ENCODE assay signal across 9 cellular contexts in the genomic region with DNA sequence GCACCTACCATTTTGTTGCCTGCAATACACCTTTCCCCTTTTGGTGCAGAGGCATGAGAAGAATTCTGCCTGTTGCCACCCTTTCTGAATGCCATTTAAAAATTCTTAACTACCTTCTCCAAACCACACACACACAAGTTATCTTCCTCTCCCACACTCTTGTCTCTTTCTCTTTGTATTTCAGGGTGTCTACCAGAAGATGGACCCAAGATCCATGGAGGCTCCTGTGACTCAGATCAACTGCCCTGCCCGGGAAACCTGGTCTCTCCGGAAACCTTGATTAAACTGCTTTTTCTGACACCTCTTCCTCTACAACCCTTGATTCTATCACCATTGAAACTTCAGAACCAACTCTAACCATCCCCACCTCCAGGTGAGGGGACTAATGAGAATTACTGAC. TPM values are rescaled to one million over a fixed set of nuclear protein-coding genes. Genes with fewer than 3 reads are reported as not detected.
DNase-seq lines count a peak whose midpoint lies in the region; ATAC-seq and TF ChIP-seq lines count a peak whose summit lies in the region.
"Had no signal": no experiment of that assay in that cellular context is flagged by ENCODE, and none has a peak within 500 bp of the region (broad histone marks: within the 10 kb centered on the region; RNA-seq: fewer than 3 reads in every experiment).

No MANE protein-coding gene starts in this region.

- peaks cover 10% of the 10 kb centered on the region for H3K79me2 ChIP-seq in ACC112 (ENCODE audit: control insufficient read depth, insufficient read depth, low read length, unreplicated experiment)

- H3K27me3 Mint-ChIP-seq in endothelial cell (ENCODE audit: unreplicated experiment): no peaks in the 10 kb centered on the region

- H3K27ac ChIP-seq in ACC112 (ENCODE audit: low read depth, low read length): peak overlapping the region; percentile 29; the same call in 1 of the 2 replicates
- H3K27ac ChIP-seq in lower lobe of right lung: no peak overlapping the region
- H3K27ac ChIP-seq in tibial nerve: no peak overlapping the region

- TF ChIP-seq EP300 in tibial nerve (IDR thresholded peaks at IDR 0.05): no peak

- no peak overlapping the region for H3K27ac Mint-ChIP-seq in endothelial cell (ENCODE audit: unreplicated experiment)

- H3K4me3 Mint-ChIP-seq in endothelial cell (ENCODE audit: unreplicated experiment): no peak overlapping the region

- H3K36me3 ChIP-seq in ACC112 (ENCODE audit: insufficient read depth, low read length) (no peaks in the 10 kb centered on the region), lower lobe of right lung (peaks cover 12% of the 10 kb centered on the region), tibial nerve (peaks cover 0 to 12% (median 4%) of the 10 kb centered on the region in 3 donors)

- no peak overlapping the region for H3K4me3 ChIP-seq in ACC112 (ENCODE audit: low read depth, low read length)
- H3K4me3 ChIP-seq in fibroblast of pulmonary artery (replicated peaks; ENCODE audit: low read depth, low read length): no peak overlapping the region
- H3K4me3 ChIP-seq in lower lobe of right lung: no peak overlapping the region
- H3K4me3 ChIP-seq in tibial nerve: no peak overlapping the region

- no peak for TF ChIP-seq POLR2A in tibial nerve (IDR thresholded peaks at IDR 0.05)

- no peaks in the 10 kb centered on the region for H3K9me3 Mint-ChIP-seq in endothelial cell (ENCODE audit: unreplicated experiment)

- peak overlapping the region; percentile 85 for H2AFZ ChIP-seq in ACC112 (ENCODE audit: low read length, unreplicated experiment)

- peak; percentile 38 for TF ChIP-seq CTCF in fibroblast of pulmonary artery (IDR thresholded peaks at IDR 0.05; ENCODE audit: low read length, missing control alignments)
- TF ChIP-seq CTCF in endothelial cell (IDR thresholded peaks at IDR 0.05; ENCODE audit: unreplicated experiment): no peak
- TF ChIP-seq CTCF in lower lobe of right lung (IDR thresholded peaks at IDR 0.05): no peak
- TF ChIP-seq CTCF in tibial nerve (IDR thresholded peaks at IDR 0.05): no peak

- peaks cover 3% of the 10 kb centered on the region for H3K36me3 Mint-ChIP-seq in endothelial cell (ENCODE audit: low read depth, unreplicated experiment)

- no peaks in the 10 kb centered on the region for H3K9me3 ChIP-seq in lower lobe of right lung
- no peaks in the 10 kb centered on the region for H3K9me3 ChIP-seq in tibial nerve

- ATAC-seq in SK-N-SH treated with all-trans-retinoic acid at 6 μM for 48 hours (peak; percentile 20), lower lobe of right lung (no peak)
- ATAC-seq: Panc1 had no signal

- 22 to 39% methylated on average over 2 of the region's 2 CpGs for WGBS in tibial nerve, 2 donors

- H3K4me1 ChIP-seq in ACC112 (ENCODE audit: control insufficient read depth, insufficient read depth, low read length, unreplicated experiment): peaks cover 12% of the 10 kb centered on the region
- peaks cover 13% of the 10 kb centered on the region for H3K4me1 ChIP-seq in lower lobe of right lung
- H3K4me1 ChIP-seq in tibial nerve: peaks cover 0 to 23% (median 3%) of the 10 kb centered on the region in 4 donors

- H3K4me1 Mint-ChIP-seq in endothelial cell (ENCODE audit: unreplicated experiment): peaks cover 12% of the 10 kb centered on the region

- H3K27me3 ChIP-seq in ACC112 (ENCODE audit: insufficient read depth, low read length): no peaks in the 10 kb centered on the region
- no peaks in the 10 kb centered on the region for H3K27me3 ChIP-seq in lower lobe of right lung (ENCODE audit: low read depth)
- H3K27me3 ChIP-seq in tibial nerve: no peaks in the 10 kb centered on the region

- intact Hi-C loops in lower lobe of right lung (cut with DNase I): no loop called here

- peak; percentile 25 for DNase-seq in GM04504 (ENCODE audit: low read depth)
- DNase-seq in fibroblast of pulmonary artery (ENCODE audit: low read depth): peak; percentile 51
- DNase-seq in iPS-NIHi11 (ENCODE audit: low spot score): no peak
- DNase-seq in endothelial cell (ENCODE audit: low spot score): no peak
- DNase-seq in lower lobe of right lung: no peak
- DNase-seq in tibial nerve (ENCODE audit: low spot score in 2 of 2): no peak

TF ChIP-seq in SK-N-SH treated with all-trans-retinoic acid at 6 μM for 48 hours, 23 proteins besides CTCF, POLR2A, EP300 and RAD21:
- TF ChIP-seq, protein P1, sequence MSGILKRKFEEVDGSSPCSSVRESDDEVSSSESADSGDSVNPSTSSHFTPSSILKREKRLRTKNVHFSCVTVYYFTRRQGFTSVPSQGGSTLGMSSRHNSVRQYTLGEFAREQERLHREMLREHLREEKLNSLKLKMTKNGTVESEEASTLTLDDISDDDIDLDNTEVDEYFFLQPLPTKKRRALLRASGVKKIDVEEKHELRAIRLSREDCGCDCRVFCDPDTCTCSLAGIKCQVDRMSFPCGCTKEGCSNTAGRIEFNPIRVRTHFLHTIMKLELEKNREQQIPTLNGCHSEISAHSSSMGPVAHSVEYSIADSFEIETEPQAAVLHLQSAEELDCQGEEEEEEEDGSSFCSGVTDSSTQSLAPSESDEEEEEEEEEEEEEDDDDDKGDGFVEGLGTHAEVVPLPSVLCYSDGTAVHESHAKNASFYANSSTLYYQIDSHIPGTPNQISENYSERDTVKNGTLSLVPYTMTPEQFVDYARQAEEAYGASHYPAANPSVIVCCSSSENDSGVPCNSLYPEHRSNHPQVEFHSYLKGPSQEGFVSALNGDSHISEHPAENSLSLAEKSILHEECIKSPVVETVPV (CRISPR knock-in tag; IDR thresholded peaks at IDR 0.05): no peak
- TF ChIP-seq ARNTL (CRISPR knock-in tag; IDR thresholded peaks at IDR 0.05; ENCODE audit: borderline replicate concordance, low read depth) (no peak), CREB5 (CRISPR knock-in tag; IDR thresholded peaks at IDR 0.05; ENCODE audit: low read depth) (no peak), OSR1 (CRISPR knock-in tag; IDR thresholded peaks at IDR 0.05) (no peak), CSDC2 (CRISPR knock-in tag; IDR thresholded peaks at IDR 0.05) (no peak), ISL1 (CRISPR knock-in tag; IDR thresholded peaks at IDR 0.05) (no peak), ZC3H10 (CRISPR knock-in tag; IDR thresholded peaks at IDR 0.05) (no peak), ZFP30 (CRISPR knock-in tag; IDR thresholded peaks at IDR 0.05) (no peak)
- TF ChIP-seq, protein P2, sequence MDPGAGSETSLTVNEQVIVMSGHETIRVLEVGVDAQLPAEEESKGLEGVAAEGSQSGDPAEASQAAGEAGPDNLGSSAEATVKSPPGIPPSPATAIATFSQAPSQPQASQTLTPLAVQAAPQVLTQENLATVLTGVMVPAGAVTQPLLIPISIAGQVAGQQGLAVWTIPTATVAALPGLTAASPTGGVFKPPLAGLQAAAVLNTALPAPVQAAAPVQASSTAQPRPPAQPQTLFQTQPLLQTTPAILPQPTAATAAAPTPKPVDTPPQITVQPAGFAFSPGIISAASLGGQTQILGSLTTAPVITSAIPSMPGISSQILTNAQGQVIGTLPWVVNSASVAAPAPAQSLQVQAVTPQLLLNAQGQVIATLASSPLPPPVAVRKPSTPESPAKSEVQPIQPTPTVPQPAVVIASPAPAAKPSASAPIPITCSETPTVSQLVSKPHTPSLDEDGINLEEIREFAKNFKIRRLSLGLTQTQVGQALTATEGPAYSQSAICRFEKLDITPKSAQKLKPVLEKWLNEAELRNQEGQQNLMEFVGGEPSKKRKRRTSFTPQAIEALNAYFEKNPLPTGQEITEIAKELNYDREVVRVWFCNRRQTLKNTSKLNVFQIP (CRISPR knock-in tag; IDR thresholded peaks at IDR 0.05; ENCODE audit: borderline replicate concordance, low read depth): no peak
- TF ChIP-seq, protein P3, sequence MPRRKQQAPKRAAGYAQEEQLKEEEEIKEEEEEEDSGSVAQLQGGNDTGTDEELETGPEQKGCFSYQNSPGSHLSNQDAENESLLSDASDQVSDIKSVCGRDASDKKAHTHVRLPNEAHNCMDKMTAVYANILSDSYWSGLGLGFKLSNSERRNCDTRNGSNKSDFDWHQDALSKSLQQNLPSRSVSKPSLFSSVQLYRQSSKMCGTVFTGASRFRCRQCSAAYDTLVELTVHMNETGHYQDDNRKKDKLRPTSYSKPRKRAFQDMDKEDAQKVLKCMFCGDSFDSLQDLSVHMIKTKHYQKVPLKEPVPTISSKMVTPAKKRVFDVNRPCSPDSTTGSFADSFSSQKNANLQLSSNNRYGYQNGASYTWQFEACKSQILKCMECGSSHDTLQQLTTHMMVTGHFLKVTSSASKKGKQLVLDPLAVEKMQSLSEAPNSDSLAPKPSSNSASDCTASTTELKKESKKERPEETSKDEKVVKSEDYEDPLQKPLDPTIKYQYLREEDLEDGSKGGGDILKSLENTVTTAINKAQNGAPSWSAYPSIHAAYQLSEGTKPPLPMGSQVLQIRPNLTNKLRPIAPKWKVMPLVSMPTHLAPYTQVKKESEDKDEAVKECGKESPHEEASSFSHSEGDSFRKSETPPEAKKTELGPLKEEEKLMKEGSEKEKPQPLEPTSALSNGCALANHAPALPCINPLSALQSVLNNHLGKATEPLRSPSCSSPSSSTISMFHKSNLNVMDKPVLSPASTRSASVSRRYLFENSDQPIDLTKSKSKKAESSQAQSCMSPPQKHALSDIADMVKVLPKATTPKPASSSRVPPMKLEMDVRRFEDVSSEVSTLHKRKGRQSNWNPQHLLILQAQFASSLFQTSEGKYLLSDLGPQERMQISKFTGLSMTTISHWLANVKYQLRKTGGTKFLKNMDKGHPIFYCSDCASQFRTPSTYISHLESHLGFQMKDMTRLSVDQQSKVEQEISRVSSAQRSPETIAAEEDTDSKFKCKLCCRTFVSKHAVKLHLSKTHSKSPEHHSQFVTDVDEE (CRISPR knock-in tag; IDR thresholded peaks at IDR 0.05): no peak

RNA-seq across cellular contexts. Expression of gene TARS2, which starts 2.4 kb away (rescaled TPM):
- total RNA-seq in endothelial cell (ENCODE audit: unreplicated experiment): 16.6 TPM
- total RNA-seq in lower lobe of right lung: 23.7 TPM
- 10 to 100 TPM; 12.2 to 25.5 (median 18.6) TPM for total RNA-seq in tibial nerve

RNA-seq across cellular contexts. Expression of gene ECM1, which starts 23.0 kb away (rescaled TPM):
- total RNA-seq in endothelial cell (ENCODE audit: unreplicated experiment): 637 TPM
- total RNA-seq in lower lobe of right lung: 16.9 TPM
- 10 to 100 TPM; 10.1 to 32.2 (median 15.0) TPM for total RNA-seq in tibial nerve

RNA-seq across cellular contexts. Expression of gene FALEC, which starts 30.7 kb away (rescaled TPM):
- 1.2 TPM for total RNA-seq in endothelial cell (ENCODE audit: unreplicated experiment)
- not detected for total RNA-seq in lower lobe of right lung
- not detected for total RNA-seq in tibial nerve

Comparison
In these comparisons a context has a peak if more than half of its experiments do, and no peak if none do; other contexts are left out.
1. DNase-seq: peak in GM04504 (single experiment) and fibroblast of pulmonary artery (single experiment); none in iPS-NIHi11 (single experiment), endothelial cell (single experiment), lower lobe of right lung (single experiment) and tibial nerve (0 of 2).
2. RNA of gene ECM1, which starts 23.0 kb away (total RNA-seq): 637 TPM in endothelial cell (single experiment); 10.1 to 32.2 TPM in tibial nerve and 16.9 TPM in lower lobe of right lung (single experiment); every median in the first group is over 10 times any median in the second.